ENCODE assay signal across 1 cellular context in genomic region chr5:163964650-163965049, GRCh38.
TF ChIP-seq lines count a peak whose summit lies in the region.

No MANE protein-coding gene starts in this region.

TF ChIP-seq in IMR-90, 13 proteins besides CTCF, POLR2A, EP300 and RAD21 (continued from another document):
- TF ChIP-seq USF2 (IDR thresholded peaks at IDR 0.05; ENCODE audit: low read depth, low read length) (no peak), RFX5 (IDR thresholded peaks at IDR 0.05; ENCODE audit: low read depth, low read length) (no peak), SMC3 (IDR thresholded peaks at IDR 0.05; ENCODE audit: low read depth, low read length) (no peak), MXI1 (IDR thresholded peaks at IDR 0.05; ENCODE audit: borderline replicate concordance, low read depth, low read length) (no peak)
